1 cellular context compared by ENCODE assay signal in the genomic region with DNA sequence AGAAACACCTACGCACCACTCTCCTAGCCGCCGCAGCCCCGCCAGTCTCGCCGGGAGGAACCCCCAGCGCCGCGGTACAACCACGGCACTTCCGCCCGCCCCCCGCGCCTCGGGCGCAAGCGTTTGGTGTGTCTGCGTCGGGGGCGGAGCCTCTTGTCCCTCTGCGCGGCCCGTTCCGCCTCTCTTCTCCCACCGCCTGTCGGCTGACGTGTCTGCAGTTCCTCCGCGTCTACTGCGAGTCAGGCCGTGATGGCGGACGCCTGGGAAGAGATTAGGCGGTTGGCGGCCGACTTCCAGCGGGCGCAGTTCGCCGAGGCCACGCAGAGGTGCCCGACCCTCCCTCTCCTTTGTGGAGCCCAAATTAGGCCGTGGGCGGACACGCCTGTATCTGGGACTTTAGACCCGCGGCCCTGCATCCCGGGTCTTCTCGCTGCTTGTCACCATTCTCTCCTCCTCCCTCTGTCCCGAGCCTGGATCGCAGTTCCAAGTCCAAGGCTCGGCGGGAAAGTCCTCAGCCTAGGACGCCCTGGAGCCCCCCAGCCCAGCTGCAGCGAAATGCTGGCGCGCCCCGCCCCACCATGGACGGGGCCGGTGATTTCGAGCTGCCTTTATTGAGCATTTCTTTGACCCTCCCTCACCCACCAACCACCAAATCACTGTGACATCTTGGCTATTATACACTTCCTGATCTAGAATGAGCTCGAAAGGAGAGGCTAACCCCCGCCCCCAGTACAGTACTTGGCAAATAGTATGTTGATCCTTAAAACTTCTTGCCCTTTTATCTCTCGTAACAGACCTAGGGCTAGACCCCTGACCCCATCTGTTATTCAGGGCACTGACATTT.
TF ChIP-seq lines count a peak whose summit lies in the region.

A gene (plus strand): TSS at position 182 of the 844 bp plus-strand sequence. CDS start 68 bp downstream, at position 250.

TF ChIP-seq in HEK293, 187 proteins besides CTCF, POLR2A, EP300 and RAD21 (continued from another document and continues in another):
- TF ChIP-seq, protein P1, sequence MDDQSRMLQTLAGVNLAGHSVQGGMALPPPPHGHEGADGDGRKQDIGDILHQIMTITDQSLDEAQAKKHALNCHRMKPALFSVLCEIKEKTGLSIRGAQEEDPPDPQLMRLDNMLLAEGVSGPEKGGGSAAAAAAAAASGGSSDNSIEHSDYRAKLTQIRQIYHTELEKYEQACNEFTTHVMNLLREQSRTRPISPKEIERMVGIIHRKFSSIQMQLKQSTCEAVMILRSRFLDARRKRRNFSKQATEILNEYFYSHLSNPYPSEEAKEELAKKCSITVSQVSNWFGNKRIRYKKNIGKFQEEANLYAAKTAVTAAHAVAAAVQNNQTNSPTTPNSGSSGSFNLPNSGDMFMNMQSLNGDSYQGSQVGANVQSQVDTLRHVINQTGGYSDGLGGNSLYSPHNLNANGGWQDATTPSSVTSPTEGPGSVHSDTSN (CRISPR knock-in tag; IDR thresholded peaks at IDR 0.05), result 0 out of 2 replicates have a peak, but pooled peaks have one; percentile 42
- no peak for TF ChIP-seq ZNF184 (tag by site-specific recombination; IDR thresholded peaks at IDR 0.05)
- TF ChIP-seq ZNF549 (tag by site-specific recombination; IDR thresholded peaks at IDR 0.05), result no peak
- TF ChIP-seq ZNF830 (tag by site-specific recombination; IDR thresholded peaks at IDR 0.05; ENCODE audit: low read depth), result no peak
- TF ChIP-seq SCRT2 (tag by site-specific recombination; IDR thresholded peaks at IDR 0.05), result no peak
- no peak for TF ChIP-seq ZNF23 (tag by site-specific recombination; IDR thresholded peaks at IDR 0.05; ENCODE audit: borderline replicate concordance)
- TF ChIP-seq ZNF157 (tag by site-specific recombination; IDR thresholded peaks at IDR 0.05), result no peak
- TF ChIP-seq ZNF521 (tag by site-specific recombination; IDR thresholded peaks at IDR 0.05), result no peak
- TF ChIP-seq, protein P2, sequence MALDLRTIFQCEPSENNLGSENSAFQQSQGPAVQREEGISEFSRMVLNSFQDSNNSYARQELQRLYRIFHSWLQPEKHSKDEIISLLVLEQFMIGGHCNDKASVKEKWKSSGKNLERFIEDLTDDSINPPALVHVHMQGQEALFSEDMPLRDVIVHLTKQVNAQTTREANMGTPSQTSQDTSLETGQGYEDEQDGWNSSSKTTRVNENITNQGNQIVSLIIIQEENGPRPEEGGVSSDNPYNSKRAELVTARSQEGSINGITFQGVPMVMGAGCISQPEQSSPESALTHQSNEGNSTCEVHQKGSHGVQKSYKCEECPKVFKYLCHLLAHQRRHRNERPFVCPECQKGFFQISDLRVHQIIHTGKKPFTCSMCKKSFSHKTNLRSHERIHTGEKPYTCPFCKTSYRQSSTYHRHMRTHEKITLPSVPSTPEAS (tag by site-specific recombination; IDR thresholded peaks at IDR 0.05), result 0 out of 2 replicates have a peak, but pooled peaks have one; percentile 4
- peak; percentile 57 for TF ChIP-seq KLF9 (tag by site-specific recombination; IDR thresholded peaks at IDR 0.05; ENCODE audit: low read depth)
- no peak for TF ChIP-seq ZNF423 (tag by site-specific recombination; IDR thresholded peaks at IDR 0.05)
- TF ChIP-seq ZNF48 (tag by site-specific recombination; IDR thresholded peaks at IDR 0.05), result no peak
- TF ChIP-seq IKZF3 (tag by site-specific recombination; IDR thresholded peaks at IDR 0.05), result peak; percentile 49; the same call in 1 of the 2 replicates
- no peak for TF ChIP-seq MEIS1 (CRISPR knock-in tag; IDR thresholded peaks at IDR 0.05; ENCODE audit: borderline replicate concordance)
- TF ChIP-seq, protein P3, sequence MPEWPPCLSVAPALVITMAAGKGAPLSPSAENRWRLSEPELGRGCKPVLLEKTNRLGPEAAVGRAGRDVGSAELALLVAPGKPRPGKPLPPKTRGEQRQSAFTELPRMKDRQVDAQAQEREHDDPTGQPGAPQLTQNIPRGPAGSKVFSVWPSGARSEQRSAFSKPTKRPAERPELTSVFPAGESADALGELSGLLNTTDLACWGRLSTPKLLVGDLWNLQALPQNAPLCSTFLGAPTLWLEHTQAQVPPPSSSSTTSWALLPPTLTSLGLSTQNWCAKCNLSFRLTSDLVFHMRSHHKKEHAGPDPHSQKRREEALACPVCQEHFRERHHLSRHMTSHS (tag by site-specific recombination; IDR thresholded peaks at IDR 0.05), result no peak
- TF ChIP-seq ZNF785 (tag by site-specific recombination; IDR thresholded peaks at IDR 0.05), result no peak
- TF ChIP-seq, protein P4, sequence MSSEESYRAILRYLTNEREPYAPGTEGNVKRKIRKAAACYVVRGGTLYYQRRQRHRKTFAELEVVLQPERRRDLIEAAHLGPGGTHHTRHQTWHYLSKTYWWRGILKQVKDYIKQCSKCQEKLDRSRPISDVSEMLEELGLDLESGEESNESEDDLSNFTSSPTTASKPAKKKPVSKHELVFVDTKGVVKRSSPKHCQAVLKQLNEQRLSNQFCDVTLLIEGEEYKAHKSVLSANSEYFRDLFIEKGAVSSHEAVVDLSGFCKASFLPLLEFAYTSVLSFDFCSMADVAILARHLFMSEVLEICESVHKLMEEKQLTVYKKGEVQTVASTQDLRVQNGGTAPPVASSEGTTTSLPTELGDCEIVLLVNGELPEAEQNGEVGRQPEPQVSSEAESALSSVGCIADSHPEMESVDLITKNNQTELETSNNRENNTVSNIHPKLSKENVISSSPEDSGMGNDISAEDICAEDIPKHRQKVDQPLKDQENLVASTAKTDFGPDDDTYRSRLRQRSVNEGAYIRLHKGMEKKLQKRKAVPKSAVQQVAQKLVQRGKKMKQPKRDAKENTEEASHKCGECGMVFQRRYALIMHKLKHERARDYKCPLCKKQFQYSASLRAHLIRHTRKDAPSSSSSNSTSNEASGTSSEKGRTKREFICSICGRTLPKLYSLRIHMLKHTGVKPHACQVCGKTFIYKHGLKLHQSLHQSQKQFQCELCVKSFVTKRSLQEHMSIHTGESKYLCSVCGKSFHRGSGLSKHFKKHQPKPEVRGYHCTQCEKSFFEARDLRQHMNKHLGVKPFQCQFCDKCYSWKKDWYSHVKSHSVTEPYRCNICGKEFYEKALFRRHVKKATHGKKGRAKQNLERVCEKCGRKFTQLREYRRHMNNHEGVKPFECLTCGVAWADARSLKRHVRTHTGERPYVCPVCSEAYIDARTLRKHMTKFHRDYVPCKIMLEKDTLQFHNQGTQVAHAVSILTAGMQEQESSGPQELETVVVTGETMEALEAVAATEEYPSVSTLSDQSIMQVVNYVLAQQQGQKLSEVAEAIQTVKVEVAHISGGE (tag by site-specific recombination; conservative IDR thresholded peaks at IDR 0.05; ENCODE audit: low read depth), result peak; percentile 86
- no peak for TF ChIP-seq SETDB1 (IDR thresholded peaks at IDR 0.05; ENCODE audit: insufficient read length, low read length)
- TF ChIP-seq, protein P5, sequence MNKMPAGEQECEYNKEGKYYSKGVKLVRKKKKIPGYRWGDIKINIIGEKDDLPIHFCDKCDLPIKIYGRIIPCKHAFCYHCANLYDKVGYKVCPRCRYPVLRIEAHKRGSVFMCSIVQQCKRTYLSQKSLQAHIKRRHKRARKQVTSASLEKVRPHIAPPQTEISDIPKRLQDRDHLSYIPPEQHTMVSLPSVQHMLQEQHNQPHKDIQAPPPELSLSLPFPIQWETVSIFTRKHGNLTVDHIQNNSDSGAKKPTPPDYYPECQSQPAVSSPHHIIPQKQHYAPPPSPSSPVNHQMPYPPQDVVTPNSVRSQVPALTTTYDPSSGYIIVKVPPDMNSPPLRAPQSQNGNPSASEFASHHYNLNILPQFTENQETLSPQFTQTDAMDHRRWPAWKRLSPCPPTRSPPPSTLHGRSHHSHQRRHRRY (tag by site-specific recombination; IDR thresholded peaks at IDR 0.05), result no peak
- TF ChIP-seq YY1 (tag by site-specific recombination; IDR thresholded peaks at IDR 0.05), result peak; percentile 90
- no peak for TF ChIP-seq ZNF311 (tag by site-specific recombination; IDR thresholded peaks at IDR 0.05; ENCODE audit: borderline replicate concordance)
- no peak for TF ChIP-seq ZNF114 (tag by site-specific recombination; IDR thresholded peaks at IDR 0.05)
- TF ChIP-seq, protein P6, sequence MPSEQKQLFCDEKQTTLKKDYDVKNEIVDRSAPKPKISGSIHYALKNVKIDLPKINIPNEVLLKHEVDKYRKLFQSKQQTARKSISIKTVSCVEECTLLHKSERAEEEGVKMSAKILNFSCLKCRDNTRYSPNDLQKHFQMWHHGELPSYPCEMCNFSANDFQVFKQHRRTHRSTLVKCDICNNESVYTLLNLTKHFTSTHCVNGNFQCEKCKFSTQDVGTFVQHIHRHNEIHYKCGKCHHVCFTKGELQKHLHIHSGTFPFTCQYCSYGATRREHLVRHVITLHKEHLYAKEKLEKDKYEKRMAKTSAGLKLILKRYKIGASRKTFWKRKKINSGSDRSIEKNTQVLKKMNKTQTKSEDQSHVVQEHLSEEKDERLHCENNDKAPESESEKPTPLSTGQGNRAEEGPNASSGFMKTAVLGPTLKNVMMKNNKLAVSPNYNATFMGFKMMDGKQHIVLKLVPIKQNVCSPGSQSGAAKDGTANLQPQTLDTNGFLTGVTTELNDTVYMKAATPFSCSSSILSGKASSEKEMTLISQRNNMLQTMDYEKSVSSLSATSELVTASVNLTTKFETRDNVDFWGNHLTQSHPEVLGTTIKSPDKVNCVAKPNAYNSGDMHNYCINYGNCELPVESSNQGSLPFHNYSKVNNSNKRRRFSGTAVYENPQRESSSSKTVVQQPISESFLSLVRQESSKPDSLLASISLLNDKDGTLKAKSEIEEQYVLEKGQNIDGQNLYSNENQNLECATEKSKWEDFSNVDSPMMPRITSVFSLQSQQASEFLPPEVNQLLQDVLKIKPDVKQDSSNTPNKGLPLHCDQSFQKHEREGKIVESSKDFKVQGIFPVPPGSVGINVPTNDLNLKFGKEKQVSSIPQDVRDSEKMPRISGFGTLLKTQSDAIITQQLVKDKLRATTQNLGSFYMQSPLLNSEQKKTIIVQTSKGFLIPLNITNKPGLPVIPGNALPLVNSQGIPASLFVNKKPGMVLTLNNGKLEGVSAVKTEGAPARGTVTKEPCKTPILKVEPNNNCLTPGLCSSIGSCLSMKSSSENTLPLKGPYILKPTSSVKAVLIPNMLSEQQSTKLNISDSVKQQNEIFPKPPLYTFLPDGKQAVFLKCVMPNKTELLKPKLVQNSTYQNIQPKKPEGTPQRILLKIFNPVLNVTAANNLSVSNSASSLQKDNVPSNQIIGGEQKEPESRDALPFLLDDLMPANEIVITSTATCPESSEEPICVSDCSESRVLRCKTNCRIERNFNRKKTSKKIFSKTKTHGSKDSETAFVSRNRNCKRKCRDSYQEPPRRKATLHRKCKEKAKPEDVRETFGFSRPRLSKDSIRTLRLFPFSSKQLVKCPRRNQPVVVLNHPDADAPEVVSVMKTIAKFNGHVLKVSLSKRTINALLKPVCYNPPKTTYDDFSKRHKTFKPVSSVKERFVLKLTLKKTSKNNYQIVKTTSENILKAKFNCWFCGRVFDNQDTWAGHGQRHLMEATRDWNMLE (tag by site-specific recombination; conservative IDR thresholded peaks at IDR 0.05; ENCODE audit: low read depth), result no peak
- peak; percentile 84 for TF ChIP-seq SP3 (tag by site-specific recombination; IDR thresholded peaks at IDR 0.05)
- peak; percentile 43; the same call in 1 of the 2 replicates for TF ChIP-seq MZF1 (tag by site-specific recombination; IDR thresholded peaks at IDR 0.05; ENCODE audit: borderline replicate concordance)
- TF ChIP-seq GFI1B (tag by site-specific recombination; IDR thresholded peaks at IDR 0.05), result no peak
- no peak for TF ChIP-seq ZNF621 (tag by site-specific recombination; IDR thresholded peaks at IDR 0.05)
- TF ChIP-seq, protein P7, sequence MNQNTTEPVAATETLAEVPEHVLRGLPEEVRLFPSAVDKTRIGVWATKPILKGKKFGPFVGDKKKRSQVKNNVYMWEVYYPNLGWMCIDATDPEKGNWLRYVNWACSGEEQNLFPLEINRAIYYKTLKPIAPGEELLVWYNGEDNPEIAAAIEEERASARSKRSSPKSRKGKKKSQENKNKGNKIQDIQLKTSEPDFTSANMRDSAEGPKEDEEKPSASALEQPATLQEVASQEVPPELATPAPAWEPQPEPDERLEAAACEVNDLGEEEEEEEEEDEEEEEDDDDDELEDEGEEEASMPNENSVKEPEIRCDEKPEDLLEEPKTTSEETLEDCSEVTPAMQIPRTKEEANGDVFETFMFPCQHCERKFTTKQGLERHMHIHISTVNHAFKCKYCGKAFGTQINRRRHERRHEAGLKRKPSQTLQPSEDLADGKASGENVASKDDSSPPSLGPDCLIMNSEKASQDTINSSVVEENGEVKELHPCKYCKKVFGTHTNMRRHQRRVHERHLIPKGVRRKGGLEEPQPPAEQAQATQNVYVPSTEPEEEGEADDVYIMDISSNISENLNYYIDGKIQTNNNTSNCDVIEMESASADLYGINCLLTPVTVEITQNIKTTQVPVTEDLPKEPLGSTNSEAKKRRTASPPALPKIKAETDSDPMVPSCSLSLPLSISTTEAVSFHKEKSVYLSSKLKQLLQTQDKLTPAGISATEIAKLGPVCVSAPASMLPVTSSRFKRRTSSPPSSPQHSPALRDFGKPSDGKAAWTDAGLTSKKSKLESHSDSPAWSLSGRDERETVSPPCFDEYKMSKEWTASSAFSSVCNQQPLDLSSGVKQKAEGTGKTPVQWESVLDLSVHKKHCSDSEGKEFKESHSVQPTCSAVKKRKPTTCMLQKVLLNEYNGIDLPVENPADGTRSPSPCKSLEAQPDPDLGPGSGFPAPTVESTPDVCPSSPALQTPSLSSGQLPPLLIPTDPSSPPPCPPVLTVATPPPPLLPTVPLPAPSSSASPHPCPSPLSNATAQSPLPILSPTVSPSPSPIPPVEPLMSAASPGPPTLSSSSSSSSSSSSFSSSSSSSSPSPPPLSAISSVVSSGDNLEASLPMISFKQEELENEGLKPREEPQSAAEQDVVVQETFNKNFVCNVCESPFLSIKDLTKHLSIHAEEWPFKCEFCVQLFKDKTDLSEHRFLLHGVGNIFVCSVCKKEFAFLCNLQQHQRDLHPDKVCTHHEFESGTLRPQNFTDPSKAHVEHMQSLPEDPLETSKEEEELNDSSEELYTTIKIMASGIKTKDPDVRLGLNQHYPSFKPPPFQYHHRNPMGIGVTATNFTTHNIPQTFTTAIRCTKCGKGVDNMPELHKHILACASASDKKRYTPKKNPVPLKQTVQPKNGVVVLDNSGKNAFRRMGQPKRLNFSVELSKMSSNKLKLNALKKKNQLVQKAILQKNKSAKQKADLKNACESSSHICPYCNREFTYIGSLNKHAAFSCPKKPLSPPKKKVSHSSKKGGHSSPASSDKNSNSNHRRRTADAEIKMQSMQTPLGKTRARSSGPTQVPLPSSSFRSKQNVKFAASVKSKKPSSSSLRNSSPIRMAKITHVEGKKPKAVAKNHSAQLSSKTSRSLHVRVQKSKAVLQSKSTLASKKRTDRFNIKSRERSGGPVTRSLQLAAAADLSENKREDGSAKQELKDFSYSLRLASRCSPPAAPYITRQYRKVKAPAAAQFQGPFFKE (tag by site-specific recombination; IDR thresholded peaks at IDR 0.05; ENCODE audit: borderline replicate concordance), result no peak
- TF ChIP-seq, protein P8, sequence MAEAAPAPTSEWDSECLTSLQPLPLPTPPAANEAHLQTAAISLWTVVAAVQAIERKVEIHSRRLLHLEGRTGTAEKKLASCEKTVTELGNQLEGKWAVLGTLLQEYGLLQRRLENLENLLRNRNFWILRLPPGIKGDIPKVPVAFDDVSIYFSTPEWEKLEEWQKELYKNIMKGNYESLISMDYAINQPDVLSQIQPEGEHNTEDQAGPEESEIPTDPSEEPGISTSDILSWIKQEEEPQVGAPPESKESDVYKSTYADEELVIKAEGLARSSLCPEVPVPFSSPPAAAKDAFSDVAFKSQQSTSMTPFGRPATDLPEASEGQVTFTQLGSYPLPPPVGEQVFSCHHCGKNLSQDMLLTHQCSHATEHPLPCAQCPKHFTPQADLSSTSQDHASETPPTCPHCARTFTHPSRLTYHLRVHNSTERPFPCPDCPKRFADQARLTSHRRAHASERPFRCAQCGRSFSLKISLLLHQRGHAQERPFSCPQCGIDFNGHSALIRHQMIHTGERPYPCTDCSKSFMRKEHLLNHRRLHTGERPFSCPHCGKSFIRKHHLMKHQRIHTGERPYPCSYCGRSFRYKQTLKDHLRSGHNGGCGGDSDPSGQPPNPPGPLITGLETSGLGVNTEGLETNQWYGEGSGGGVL (tag by site-specific recombination; IDR thresholded peaks at IDR 0.05), result peak; percentile 83
- no peak for TF ChIP-seq GLI4 (tag by site-specific recombination; IDR thresholded peaks at IDR 0.05)
- peak; percentile 59; the same call in 1 of the 2 replicates for TF ChIP-seq ZNF561 (tag by site-specific recombination; IDR thresholded peaks at IDR 0.05; ENCODE audit: borderline replicate concordance)
